8 cellular contexts compared by ENCODE assay signal in the genomic region with DNA sequence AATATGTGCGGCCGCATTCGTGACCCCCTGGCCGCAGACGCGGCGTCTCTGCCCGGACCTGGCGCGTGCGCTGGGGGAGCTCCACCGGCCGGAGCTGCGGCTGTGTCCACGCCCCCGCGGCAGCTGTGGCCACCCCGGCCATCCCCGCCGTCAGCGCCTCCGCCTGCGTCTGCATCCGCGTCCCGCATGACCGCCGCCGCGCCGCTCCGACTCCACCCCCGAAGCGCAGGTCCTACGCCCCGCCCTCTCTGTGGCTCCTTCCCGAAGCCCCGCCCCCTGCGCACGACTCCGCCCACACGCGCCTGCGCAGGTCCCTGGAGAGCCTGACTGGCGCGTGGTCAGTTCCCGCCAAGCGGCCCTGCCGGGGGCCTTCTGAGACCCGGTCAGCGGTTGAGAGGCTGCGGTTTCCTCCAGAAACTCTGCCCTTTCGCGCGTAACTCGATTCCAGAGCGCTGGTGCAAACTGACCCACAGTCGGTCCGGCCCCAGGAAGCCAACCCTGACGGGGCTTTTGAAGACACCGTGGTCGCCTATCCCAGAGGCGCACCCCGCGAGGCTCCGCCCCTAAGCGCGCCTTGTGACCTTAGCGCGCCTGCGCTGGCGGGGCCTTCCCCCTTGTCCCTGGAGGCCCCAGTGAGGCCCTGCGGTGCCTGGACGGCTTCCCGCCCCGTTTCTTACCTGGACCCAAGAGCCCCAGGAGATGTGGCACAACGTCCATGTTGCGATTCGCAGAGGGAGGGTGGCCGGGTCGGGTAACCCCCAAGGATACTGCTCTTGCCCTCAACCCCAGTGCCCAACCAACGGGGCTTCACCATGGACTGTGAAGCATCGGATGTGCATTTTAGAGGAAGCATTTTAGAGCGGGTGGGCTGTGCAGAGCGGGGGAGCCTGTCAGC. TPM values are rescaled to one million over a fixed set of nuclear protein-coding genes. Genes with fewer than 3 reads are reported as not detected.
DNase-seq lines count a peak whose midpoint lies in the region; ATAC-seq and TF ChIP-seq lines count a peak whose summit lies in the region.

A gene with protein sequence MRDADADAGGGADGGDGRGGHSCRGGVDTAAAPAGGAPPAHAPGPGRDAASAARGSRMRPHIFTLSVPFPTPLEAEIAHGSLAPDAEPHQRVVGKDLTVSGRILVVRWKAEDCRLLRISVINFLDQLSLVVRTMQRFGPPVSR (minus strand): TSS at position 554 of the 895 bp plus-strand sequence. CDS start 366 bp downstream, at position 188.

- peak within 1 kb of the TSS; percentile 80 for H3K9ac ChIP-seq in DND-41 (ENCODE audit: low read depth, low read length)

- H3K27ac Mint-ChIP-seq in natural killer cell treated with Interleukin-12 subunit alpha and Interleukin-12 subunit beta and Interleukin-15 and Interleukin-18, amount 100 ng/mL, for 72 hours: peak within 1 kb of the TSS; percentile 87 to 94

- H4K20me1 ChIP-seq in DND-41 (ENCODE audit: insufficient read depth, low read length): peaks cover under 1% of the 10 kb centered on the region; the same call in 1 of the 2 replicates

- H3K27me3 ChIP-seq in DND-41 (ENCODE audit: insufficient read depth, low read length, poor library complexity): no peaks in the 10 kb centered on the region

- peak within 1 kb of the TSS; percentile 93 for H3K27ac ChIP-seq in DND-41 (ENCODE audit: low read length)
- peak within 1 kb of the TSS; percentile 95 for H3K27ac ChIP-seq in KOPT-K1 (ENCODE audit: low read depth, low read length, poor library complexity, severe bottlenecking)

- ATAC-seq in DND-41 (ENCODE audit: insufficient read depth, low read depth): peak; percentile 89
- peak; percentile 80 for ATAC-seq in GM21786 (IDR thresholded peaks at IDR 0.05; ENCODE audit: unreplicated experiment)
- peak; percentile 93 to 94 for ATAC-seq in natural killer cell treated with Interleukin-12 subunit alpha and Interleukin-12 subunit beta and Interleukin-15 and Interleukin-18, amount 100 ng/mL, for 72 hours

- H3K4me3 Mint-ChIP-seq in natural killer cell treated with Interleukin-12 subunit alpha and Interleukin-12 subunit beta and Interleukin-15 and Interleukin-18, amount 100 ng/mL, for 72 hours: peak within 1 kb of the TSS; percentile 80

- peaks cover 4 to 6% of the 10 kb centered on the region in 2 donors for H3K4me1 Mint-ChIP-seq in natural killer cell treated with Interleukin-12 subunit alpha and Interleukin-12 subunit beta and Interleukin-15 and Interleukin-18, amount 100 ng/mL, for 72 hours (ENCODE audit: low read depth in 2 of 2)

- peak within 1 kb of the TSS; percentile 80 for H2AFZ ChIP-seq in DND-41 (ENCODE audit: low read depth, low read length)

- H3K4me3 ChIP-seq in DND-41 (ENCODE audit: low read depth in 1 of 2, low read length in 2 of 2) (peak within 1 kb of the TSS; percentile 39 to 73; a peak in 3 of 4 replicates), fibroblast of mammary gland (ENCODE audit: control insufficient read depth, low read depth, low read length) (peak within 1 kb of the TSS; percentile 49)

- H3K9me3 ChIP-seq in DND-41 (ENCODE audit: insufficient read depth, low read length, severe bottlenecking) (no peaks in the 10 kb centered on the region), KOPT-K1 (ENCODE audit: insufficient read depth, low read length, poor library complexity, severe bottlenecking) (no peaks in the 10 kb centered on the region)

- peaks cover 27% of the 10 kb centered on the region for H3K4me1 ChIP-seq in DND-41 (ENCODE audit: insufficient read depth, low read length)

- no peaks in the 10 kb centered on the region for H3K9me3 Mint-ChIP-seq in natural killer cell treated with Interleukin-12 subunit alpha and Interleukin-12 subunit beta and Interleukin-15 and Interleukin-18, amount 100 ng/mL, for 72 hours

- peaks cover 6% of the 10 kb centered on the region; the same call in 1 of the 2 replicates for H3K36me3 ChIP-seq in DND-41 (ENCODE audit: insufficient read depth, low read length)
- peaks cover 7% of the 10 kb centered on the region for H3K36me3 ChIP-seq in KOPT-K1 (ENCODE audit: insufficient read depth, low read length)

- peak within 1 kb of the TSS; percentile 95 for H3K4me2 ChIP-seq in DND-41 (ENCODE audit: insufficient read depth, low read length)

- H3K79me2 ChIP-seq in DND-41 (ENCODE audit: insufficient read depth, low read length): peaks cover 6% of the 10 kb centered on the region

- DNase-seq in DND-41: peak; percentile 91
- peak; percentile 85 for DNase-seq in RKO (ENCODE audit: low spot score)
- peak; percentile 85 to 86 for DNase-seq in activated T-helper 1 cell treated with anti-CD3 and anti-CD28 coated beads, Interleukin-2, amount 50 U/mL, for 16 hours (ENCODE audit: low read depth in 1 of 2, low spot score in 1 of 2)
- peak; percentile 81 for DNase-seq in fibroblast of mammary gland (ENCODE audit: low read depth)
- DNase-seq in natural killer cell treated with Interleukin-12 subunit alpha and Interleukin-12 subunit beta and Interleukin-15 and Interleukin-18, amount 100 ng/mL, for 72 hours (ENCODE audit: low spot score): peak; percentile 93
- DNase-seq in stimulated activated naive CD4-positive, alpha-beta T cell treated with Interleukin-2 at 50 U/mL for 16 hours (lab: John Stamatoyannopoulos, UW): peak; percentile 88

- TF ChIP-seq CTCF in DND-41 (IDR thresholded peaks at IDR 0.05; ENCODE audit: borderline replicate concordance, extremely low read depth, low read length, poor library complexity, severe bottlenecking) (no peak), fibroblast of mammary gland (conservative IDR thresholded peaks at IDR 0.05; ENCODE audit: control insufficient read depth, insufficient read depth, low read depth, low read length) (no peak)

- peaks cover 0 to 3% of the 10 kb centered on the region in 2 donors for H3K27me3 Mint-ChIP-seq in natural killer cell treated with Interleukin-12 subunit alpha and Interleukin-12 subunit beta and Interleukin-15 and Interleukin-18, amount 100 ng/mL, for 72 hours

- H3K36me3 Mint-ChIP-seq in natural killer cell treated with Interleukin-12 subunit alpha and Interleukin-12 subunit beta and Interleukin-15 and Interleukin-18, amount 100 ng/mL, for 72 hours: no peaks in the 10 kb centered on the region

RNA-seq across cellular contexts. Expression of the gene that starts here (rescaled TPM):
- 10 to 100 TPM; 29.4 to 48.5 TPM for total RNA-seq in natural killer cell treated with Interleukin-12 subunit alpha and Interleukin-12 subunit beta and Interleukin-15 and Interleukin-18, amount 100 ng/mL, for 72 hours

Comparison
In these comparisons a context has a peak if more than half of its experiments do, and no peak if none do; other contexts are left out.
1. Peak in every context shown above with its lines: DNase-seq, ATAC-seq, H3K4me3 ChIP-seq and H3K27ac ChIP-seq.